In genomic region chr16:13973321-13974023, GRCh38 we compare ENCODE assay signal across 20 cellular contexts. TPM values are rescaled to one million over a fixed set of nuclear protein-coding genes. Genes with fewer than 3 reads are reported as not detected.
A peak's percentile ranks its signal among the peaks of the same experiment; 100 is the strongest.
DNase-seq lines count a peak whose midpoint lies in the region; ATAC-seq, FAIRE-seq and TF ChIP-seq lines count a peak whose summit lies in the region.
"Had no signal": no experiment of that assay in that cellular context is flagged by ENCODE, and none has a peak within 500 bp of the region (broad histone marks: within the 10 kb centered on the region; RNA-seq: fewer than 3 reads in every experiment).

No MANE protein-coding gene starts in this region.

- H3K9ac ChIP-seq in astrocyte (ENCODE audit: low read length) (no peak overlapping the region), GM23248 (no peak overlapping the region)
- H3K9ac ChIP-seq: BLaER1 had no signal

- H3K27me3 ChIP-seq in GM23338 (ENCODE audit: insufficient read depth): no peaks in the 10 kb centered on the region
- H3K27me3 ChIP-seq in astrocyte (ENCODE audit: insufficient read depth, low read length): no peaks in the 10 kb centered on the region
- H3K27me3 ChIP-seq in esophagus muscularis mucosa: no peaks in the 10 kb centered on the region
- no peaks in the 10 kb centered on the region for H3K27me3 ChIP-seq in GM23248 (replicated peaks; ENCODE audit: insufficient read depth)
- H3K27me3 ChIP-seq: BLaER1 had no signal

- H3K27ac ChIP-seq in GM23338 (ENCODE audit: low read depth): no peak overlapping the region
- no peak overlapping the region for H3K27ac ChIP-seq in astrocyte (ENCODE audit: low read depth, low read length)
- no peak overlapping the region for H3K27ac ChIP-seq in esophagus muscularis mucosa (replicated peaks in 1 of 4)
- no peak overlapping the region for H3K27ac ChIP-seq in GM23248
- H3K27ac ChIP-seq: BLaER1 had no signal

- no peak for TF ChIP-seq POLR2A in esophagus muscularis mucosa (IDR thresholded peaks at IDR 0.05; ENCODE audit: low read depth)

- no peaks in the 10 kb centered on the region for H3K79me2 ChIP-seq in GM23338 (replicated peaks; ENCODE audit: insufficient read depth)
- no peaks in the 10 kb centered on the region for H3K79me2 ChIP-seq in astrocyte (ENCODE audit: insufficient read depth, low read length)
- no peaks in the 10 kb centered on the region for H3K79me2 ChIP-seq in GM23248 (ENCODE audit: insufficient read depth)

- no peak for FAIRE-seq in astrocyte (lab: Jason Lieb, UNC)
- FAIRE-seq: GM12892, GM18507, HTR-8/SVneo had no signal

- H3K4me1 ChIP-seq in GM23338 (ENCODE audit: insufficient read depth) (no peaks in the 10 kb centered on the region), astrocyte (ENCODE audit: insufficient read depth, low read length) (no peaks in the 10 kb centered on the region), esophagus muscularis mucosa (no peaks in the 10 kb centered on the region), GM23248 (ENCODE audit: insufficient read depth) (no peaks in the 10 kb centered on the region)
- H3K4me1 ChIP-seq: BLaER1, HAP-1 had no signal

- ATAC-seq in GM23338 (no peak), HG03439 (IDR thresholded peaks at IDR 0.05; ENCODE audit: unreplicated experiment) (no peak), HG03097 (IDR thresholded peaks at IDR 0.05; ENCODE audit: low FRiP score, unreplicated experiment) (no peak)

- in situ Hi-C loops in GM23248 (cut with MboI): no loop called here

- peak overlapping the region; percentile 80; the same call in 1 of the 2 replicates for H2AFZ ChIP-seq in GM23338
- no peak overlapping the region for H2AFZ ChIP-seq in astrocyte (ENCODE audit: low read depth, low read length)
- H2AFZ ChIP-seq in GM23248: no peak overlapping the region

- H3F3A ChIP-seq in GM23338 (replicated peaks; ENCODE audit: low read depth) (no peaks in the 10 kb centered on the region), GM23248 (ENCODE audit: insufficient read depth) (no peaks in the 10 kb centered on the region)

- H3K4me1 Mint-ChIP-seq in GM23338: no peaks in the 10 kb centered on the region
- peaks cover 5% of the 10 kb centered on the region for H3K4me1 Mint-ChIP-seq in astrocyte (ENCODE audit: low read depth, unreplicated experiment)
- H3K4me1 Mint-ChIP-seq: CD14-positive monocyte; CD4-positive, alpha-beta memory T cell; IgD-negative memory B cell had no signal

- H3K9me3 ChIP-seq in astrocyte (ENCODE audit: insufficient read depth, low read depth, low read length) (no peaks in the 10 kb centered on the region), esophagus muscularis mucosa (peaks cover 0 to 7% (median 3%) of the 10 kb centered on the region in 4 donors), GM23248 (ENCODE audit: low read depth) (no peaks in the 10 kb centered on the region)
- H3K9me3 ChIP-seq: BLaER1 had no signal

- H3K27me3 Mint-ChIP-seq in GM23338 (ENCODE audit: insufficient read depth, low read depth, poor library complexity): peaks cover 3% of the 10 kb centered on the region
- no peaks in the 10 kb centered on the region for H3K27me3 Mint-ChIP-seq in astrocyte (ENCODE audit: low read depth, unreplicated experiment)

- TF ChIP-seq EP300 in esophagus muscularis mucosa (IDR thresholded peaks at IDR 0.05): no peak

- intact Hi-C loops in esophagus muscularis mucosa (cut with DNase I): no loop called here

- H3K9me3 Mint-ChIP-seq in GM23338 (no peaks in the 10 kb centered on the region), astrocyte (ENCODE audit: unreplicated experiment) (peaks cover 2% of the 10 kb centered on the region)

- H3K36me3 ChIP-seq in GM23338 (ENCODE audit: insufficient read depth) (no peaks in the 10 kb centered on the region), astrocyte (ENCODE audit: insufficient read depth, low read length) (no peaks in the 10 kb centered on the region), esophagus muscularis mucosa (no peaks in the 10 kb centered on the region), GM23248 (ENCODE audit: low read depth) (no peaks in the 10 kb centered on the region; the same call in 1 of the 2 replicates)
- H3K36me3 ChIP-seq: BLaER1, HAP-1 had no signal

- H3K4me3 Mint-ChIP-seq in GM23338 (no peak overlapping the region), astrocyte (ENCODE audit: unreplicated experiment) (no peak overlapping the region)
- H3K4me3 Mint-ChIP-seq: CD14-positive monocyte; CD4-positive, alpha-beta memory T cell had no signal

- TF ChIP-seq CTCF in GM23338 (conservative IDR thresholded peaks at IDR 0.05; ENCODE audit: low read depth in 2 of 2) (no peak), astrocyte (IDR thresholded peaks at IDR 0.05; ENCODE audit: insufficient read depth, low read depth, low read length) (no peak), esophagus muscularis mucosa (IDR thresholded peaks at IDR 0.05) (no peak)

- DNase-seq in GM23338 (ENCODE audit: low spot score): no peak
- no peak for DNase-seq in astrocyte (ENCODE audit: low read depth)
- peak; percentile 79 for DNase-seq in esophagus muscularis mucosa (ENCODE audit: extremely low spot score)
- DNase-seq in occipital lobe (lab: John Stamatoyannopoulos, UW): peak; percentile 9
- DNase-seq in GM23248: no peak
- DNase-seq: ACHN; CD4-positive, alpha-beta memory T cell; DMS153; DMS79; GDM1; KG1 had no signal

- H3K36me3 Mint-ChIP-seq in GM23338 (ENCODE audit: low read depth) (no peaks in the 10 kb centered on the region), astrocyte (ENCODE audit: low read depth, unreplicated experiment) (no peaks in the 10 kb centered on the region)
- H3K36me3 Mint-ChIP-seq: CD14-positive monocyte; CD4-positive, alpha-beta memory T cell had no signal

- H3K9me2 ChIP-seq in GM23338 (ENCODE audit: insufficient read depth): no peaks in the 10 kb centered on the region
- no peaks in the 10 kb centered on the region for H3K9me2 ChIP-seq in GM23248 (ENCODE audit: insufficient read depth)

- 94% methylated on average over 9 of the region's 9 CpGs for WGBS in esophagus muscularis mucosa
- WGBS in GM23248 (ENCODE audit: low coverage in 1 of 2, low lambda C conversion rate in 2 of 2, missing lambda C conversion rate in 2 of 2), 2 experiments: 87 to 88% methylated on average over 9 of the region's 9 CpGs

- H3K27ac Mint-ChIP-seq in GM23338: no peak overlapping the region
- H3K27ac Mint-ChIP-seq in astrocyte (ENCODE audit: unreplicated experiment): peak overlapping the region; percentile 44
- H3K27ac Mint-ChIP-seq: CD14-positive monocyte; CD4-positive, alpha-beta memory T cell; IgD-negative memory B cell had no signal

- H3K4me3 ChIP-seq in GM23338 (no peak overlapping the region), astrocyte (ENCODE audit: insufficient read depth, low read depth, low read length) (no peak overlapping the region), esophagus muscularis mucosa (no peak overlapping the region), GM23248 (no peak overlapping the region)
- H3K4me3 ChIP-seq: BLaER1, HAP-1 had no signal

- H4K20me1 ChIP-seq in GM23338 (replicated peaks; ENCODE audit: insufficient read depth): no peaks in the 10 kb centered on the region
- no peaks in the 10 kb centered on the region for H4K20me1 ChIP-seq in astrocyte (ENCODE audit: insufficient read depth, low read length)
- no peaks in the 10 kb centered on the region for H4K20me1 ChIP-seq in GM23248 (ENCODE audit: insufficient read depth)
- H4K20me1 ChIP-seq: BLaER1 had no signal

- H3K4me2 ChIP-seq in GM23338 (no peak overlapping the region), astrocyte (ENCODE audit: low read length) (no peak overlapping the region), GM23248 (ENCODE audit: unreplicated experiment) (no peak overlapping the region)
- H3K4me2 ChIP-seq: BLaER1 had no signal

TF ChIP-seq in GM23338, 12 proteins besides CTCF, POLR2A, EP300 and RAD21 (continues in another document):
- TF ChIP-seq ETS1 (IDR thresholded peaks at IDR 0.05): no peak
- TF ChIP-seq NANOG (IDR thresholded peaks at IDR 0.05; ENCODE audit: borderline replicate concordance): no peak
- TF ChIP-seq ZNF114 (CRISPR knock-in tag; IDR thresholded peaks at IDR 0.05): no peak
- no peak for TF ChIP-seq POLR2AphosphoS5 (IDR thresholded peaks at IDR 0.05; ENCODE audit: low read depth)
- no peak for TF ChIP-seq ZNF331 (CRISPR knock-in tag; IDR thresholded peaks at IDR 0.05; ENCODE audit: low read depth)
- no peak for TF ChIP-seq EZH2 (IDR thresholded peaks at IDR 0.05; ENCODE audit: low read depth, unreplicated experiment)

RNA-seq across cellular contexts. Expression of gene ERCC4, which starts 53.5 kb away (rescaled TPM):
- total RNA-seq in GM23338 (2014; rRNA removed; shearing (Covaris generic)): 5.4 and 8.2 TPM in 2 replicates
- polyA plus RNA-seq in GM23338 (2016; fragmentation: Nextera tagmentation; extraction: Ambion mirVana) (21.6 and 24.0 TPM in 2 replicates), GM23248 (2016; fragmentation: Nextera tagmentation; extraction: Ambion mirVana) (19.3 and 20.1 TPM in 2 replicates)
- total RNA-seq in astrocyte (13.9 and 15.6 TPM in 2 replicates), esophagus muscularis mucosa (1 to 10 TPM; 4.6 to 10.0 (median 8.6) TPM), occipital lobe (15.4 TPM)
- 7.5 and 14.3 TPM in 2 replicates for total RNA-seq in GM23248 (2014; rRNA removed; shearing (Covaris generic))

Comparison
In these comparisons a context has a peak if more than half of its experiments do, and no peak if none do; other contexts are left out.
1. DNase-seq: peak in esophagus muscularis mucosa (single experiment) and occipital lobe (single experiment); none in GM23338 (single experiment), astrocyte (single experiment) and GM23248 (single experiment).